In the genomic region with DNA sequence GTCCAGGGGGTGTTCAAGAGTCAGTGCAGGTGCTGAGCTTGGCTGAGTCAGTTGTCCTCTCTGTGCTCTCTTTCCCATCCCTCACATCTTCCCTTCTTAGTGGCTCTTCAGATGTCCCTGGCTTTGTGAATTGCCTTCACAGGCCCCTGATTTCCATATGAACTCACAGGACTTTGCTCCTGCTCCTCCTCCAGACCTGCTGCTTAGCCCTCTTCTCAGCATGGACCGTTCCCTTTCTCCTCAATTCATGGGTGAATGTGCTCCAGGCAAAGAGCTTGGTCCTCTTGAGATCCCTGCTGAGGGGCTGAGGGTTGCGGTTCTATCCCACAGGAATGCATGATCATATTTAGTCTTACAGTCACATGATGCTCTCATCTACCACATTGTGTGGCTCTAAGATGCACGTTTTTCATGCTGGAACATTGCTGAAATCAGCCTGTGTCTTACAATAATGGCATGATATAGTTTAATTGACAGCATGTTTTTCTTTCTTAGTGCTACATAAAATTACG, we compare ENCODE assay signal across 27 cellular contexts. TPM values are rescaled to one million over a fixed set of nuclear protein-coding genes. Genes with fewer than 3 reads are reported as not detected.
A peak's percentile ranks its signal among the peaks of the same experiment; 100 is the strongest.
DNase-seq lines count a peak whose midpoint lies in the region; ATAC-seq and TF ChIP-seq lines count a peak whose summit lies in the region.
"Had no signal": no experiment of that assay in that cellular context is flagged by ENCODE, and none has a peak within 500 bp of the region (broad histone marks: within the 10 kb centered on the region; RNA-seq: fewer than 3 reads in every experiment).

No MANE protein-coding gene starts in this region.

- ATAC-seq in GM18520 (IDR thresholded peaks at IDR 0.05; ENCODE audit: unreplicated experiment), result peak; percentile 3
- peak; percentile 3 for ATAC-seq in HG03432 (IDR thresholded peaks at IDR 0.05; ENCODE audit: unreplicated experiment)
- no peak for ATAC-seq in memory B cell (ENCODE audit: low read depth)
- ATAC-seq: effector memory CD8-positive, alpha-beta T cell; mucosa of descending colon had no signal

- H3K27ac ChIP-seq in MM.1S (ENCODE audit: low read length) (no peak overlapping the region), hepatocyte (no peak overlapping the region)
- H3K27ac ChIP-seq: neural progenitor cell had no signal

- peaks cover 18% of the 10 kb centered on the region for H3K4me1 Mint-ChIP-seq in memory B cell

- H4K20me1 ChIP-seq in MM.1S (ENCODE audit: insufficient read depth, low read length) (no peaks in the 10 kb centered on the region), hepatocyte (ENCODE audit: insufficient read depth, poor library complexity, severe bottlenecking) (no peaks in the 10 kb centered on the region)

- H3K9ac ChIP-seq in MM.1S (ENCODE audit: low read length), result no peak overlapping the region
- H3K9ac ChIP-seq: neural progenitor cell had no signal

- TF ChIP-seq CTCF in MM.1S (IDR thresholded peaks at IDR 0.05; ENCODE audit: low read length), result no peak
- no peak for TF ChIP-seq CTCF in hepatocyte (IDR thresholded peaks at IDR 0.05; ENCODE audit: poor library complexity)

- H3K4me2 ChIP-seq in MM.1S (ENCODE audit: low read depth, low read length) (no peak overlapping the region), hepatocyte (no peak overlapping the region)
- H3K4me2 ChIP-seq: neural progenitor cell had no signal

- H3K9me2 ChIP-seq in MM.1S (replicated peaks; ENCODE audit: insufficient read depth, low read length) (no peaks in the 10 kb centered on the region), hepatocyte (replicated peaks; ENCODE audit: insufficient read depth) (no peaks in the 10 kb centered on the region)

- no peaks in the 10 kb centered on the region for H3K9me3 ChIP-seq in MM.1S (replicated peaks; ENCODE audit: insufficient read depth, low read length)
- H3K9me3 ChIP-seq in hepatocyte (ENCODE audit: low read depth), result no peaks in the 10 kb centered on the region
- H3K9me3 ChIP-seq: HAP-1, mucosa of descending colon had no signal

- H3K79me2 ChIP-seq in MM.1S (ENCODE audit: low read length) (no peaks in the 10 kb centered on the region), hepatocyte (no peaks in the 10 kb centered on the region)

- peaks cover 12% of the 10 kb centered on the region; the same call in 1 of the 2 replicates for H3K4me1 ChIP-seq in MM.1S (ENCODE audit: low read length)
- no peaks in the 10 kb centered on the region for H3K4me1 ChIP-seq in hepatocyte (ENCODE audit: insufficient read depth)
- H3K4me1 ChIP-seq: HAP-1, neural progenitor cell had no signal

- no peak overlapping the region for H2AFZ ChIP-seq in MM.1S (ENCODE audit: low read length)
- H2AFZ ChIP-seq in hepatocyte, result no peak overlapping the region
- H2AFZ ChIP-seq: neural progenitor cell had no signal

- DNase-seq in NCI-H345 treated with DMSO at 0.1 percent for 48 hours (lab: John Stamatoyannopoulos, UW; ENCODE audit: unreplicated experiment) (peak; percentile 98), memory B cell (ENCODE audit: low spot score in 2 of 2) (no peak), MM.1S (no peak), NCI-H2029 (lab: John Stamatoyannopoulos, UW) (no peak), hepatocyte (ENCODE audit: low spot score) (no peak)
- no peak for DNase-seq in central memory CD4-positive, alpha-beta T cell
- DNase-seq: activated CD8-positive, alpha-beta T cell treated with anti-CD3 and anti-CD28 coated beads for 36 hours; activated naive CD4-positive, alpha-beta T cell treated with anti-CD3 and anti-CD28 coated beads for 36 hours; activated T-cell treated with anti-CD3 and anti-CD28 coated beads, Interleukin-2, amount 50 U/mL, for 24 hours; AML-193; aorta; effector memory CD8-positive, alpha-beta T cell; glutamatergic neuron; mucosa of descending colon; NCI-H524 treated with DMSO at 0.1 percent for 48 hours; OCI-M1; Right ventricle myocardium superior; stimulated activated CD4-positive, alpha-beta T cell treated with anti-CD3 and anti-CD28 coated beads, Interleukin-4, amount 100 ng/mL, for 24 hours had no signal

- H3K36me3 Mint-ChIP-seq in memory B cell, result no peaks in the 10 kb centered on the region
- H3K36me3 Mint-ChIP-seq: neural progenitor cell had no signal

- H3K4me3 Mint-ChIP-seq in memory B cell, result no peak overlapping the region
- H3K4me3 Mint-ChIP-seq: activated CD8-positive, alpha-beta T cell treated with anti-CD3 and anti-CD28 coated beads for 36 hours; activated naive CD4-positive, alpha-beta T cell treated with anti-CD3 and anti-CD28 coated beads for 36 hours; activated T-cell treated with anti-CD3 and anti-CD28 coated beads, Interleukin-2, amount 50 U/mL, for 24 hours; effector memory CD8-positive, alpha-beta T cell; neural progenitor cell; T-helper 1 cell treated with Interleukin-12 subunit alpha and Interleukin-12 subunit beta and Interleukin-4 antibody, amounts not matched to agents 30 μg/mL and 1 μg/mL, for 36 hours had no signal

- H3K9me3 Mint-ChIP-seq in memory B cell, result no peaks in the 10 kb centered on the region
- H3K9me3 Mint-ChIP-seq: activated CD8-positive, alpha-beta T cell treated with anti-CD3 and anti-CD28 coated beads for 36 hours; activated naive CD4-positive, alpha-beta T cell treated with anti-CD3 and anti-CD28 coated beads for 36 hours; activated T-cell treated with anti-CD3 and anti-CD28 coated beads, Interleukin-2, amount 50 U/mL, for 24 hours; effector memory CD8-positive, alpha-beta T cell; neural progenitor cell; T-helper 1 cell treated with Interleukin-12 subunit alpha and Interleukin-12 subunit beta and Interleukin-4 antibody, amounts not matched to agents 30 μg/mL and 1 μg/mL, for 36 hours had no signal

- peak overlapping the region; percentile 58 for H3K27ac Mint-ChIP-seq in memory B cell
- H3K27ac Mint-ChIP-seq: activated CD8-positive, alpha-beta T cell treated with anti-CD3 and anti-CD28 coated beads for 36 hours; activated naive CD4-positive, alpha-beta T cell treated with anti-CD3 and anti-CD28 coated beads for 36 hours; activated T-cell treated with anti-CD3 and anti-CD28 coated beads, Interleukin-2, amount 50 U/mL, for 24 hours; effector memory CD8-positive, alpha-beta T cell; neural progenitor cell; T-helper 1 cell treated with Interleukin-12 subunit alpha and Interleukin-12 subunit beta and Interleukin-4 antibody, amounts not matched to agents 30 μg/mL and 1 μg/mL, for 36 hours had no signal

- H3F3A ChIP-seq in MM.1S (ENCODE audit: insufficient read depth, low read length), result no peaks in the 10 kb centered on the region

- no peak overlapping the region for H3K4me3 ChIP-seq in MM.1S (ENCODE audit: low read length)
- no peak overlapping the region for H3K4me3 ChIP-seq in hepatocyte
- H3K4me3 ChIP-seq: HAP-1, mucosa of descending colon, neural progenitor cell had no signal

- H3K36me3 ChIP-seq in MM.1S (replicated peaks; ENCODE audit: insufficient read depth, low read length) (no peaks in the 10 kb centered on the region), hepatocyte (replicated peaks; ENCODE audit: insufficient read depth, low read depth) (no peaks in the 10 kb centered on the region)
- H3K36me3 ChIP-seq: HAP-1, neural progenitor cell had no signal

- 84% methylated on average over 4 of the region's 4 CpGs for WGBS in hepatocyte (ENCODE audit: low lambda C conversion rate, missing lambda C conversion rate)

- no peaks in the 10 kb centered on the region for H3K27me3 Mint-ChIP-seq in memory B cell

- H3K27me3 ChIP-seq in MM.1S (replicated peaks; ENCODE audit: insufficient read depth, low read length) (no peaks in the 10 kb centered on the region), hepatocyte (no peaks in the 10 kb centered on the region)
- H3K27me3 ChIP-seq: neural progenitor cell had no signal

RNA-seq across cellular contexts. Expression of gene CACNA1E, which starts 30.5 kb away (rescaled TPM):
- total RNA-seq in hepatocyte, result 1.7 and 1.8 TPM in 2 replicates
- polyA plus RNA-seq in hepatocyte, result 0.95 and 1.1 TPM in 2 replicates
- total RNA-seq: activated CD8-positive, alpha-beta T cell treated with anti-CD3 and anti-CD28 coated beads for 36 hours; activated naive CD4-positive, alpha-beta T cell treated with anti-CD3 and anti-CD28 coated beads for 36 hours; chondrocyte; G401; pulmonary artery endothelial cell; ureter had no signal
- polyA plus RNA-seq: aorta had no signal
